Comparison of ENCODE assay signal across 7 cellular contexts in the genomic region with DNA sequence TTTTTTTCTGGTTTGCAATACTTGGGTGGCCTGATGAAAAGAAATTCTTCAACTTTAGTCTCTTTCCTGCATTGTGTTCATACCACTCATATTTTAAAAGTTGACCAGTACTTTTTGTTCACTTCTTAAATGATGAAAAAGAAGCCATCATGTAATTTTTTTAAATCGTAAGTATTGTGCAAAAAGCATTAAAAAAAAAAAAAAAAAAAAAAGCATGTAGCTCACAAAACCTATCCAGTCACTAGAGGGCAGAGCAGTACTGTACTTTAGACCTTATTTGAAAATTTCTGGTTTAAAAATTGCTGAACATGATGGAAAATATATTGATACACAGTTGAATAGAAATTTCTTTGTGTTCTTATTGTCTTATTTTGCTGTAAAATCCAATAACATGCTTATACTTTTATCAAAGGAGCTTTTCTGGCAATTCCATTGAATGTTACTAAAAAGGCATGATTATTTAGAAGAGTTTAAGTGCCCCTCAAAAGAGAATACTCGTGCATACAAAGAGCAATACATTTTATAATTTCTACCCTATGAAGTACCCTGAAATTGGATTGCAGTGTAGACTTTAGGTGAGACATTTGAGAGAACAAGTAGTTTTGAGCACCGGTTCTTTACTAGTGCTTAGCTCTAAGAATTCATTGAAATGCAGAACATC.
DNase-seq lines count a peak whose midpoint lies in the region; ATAC-seq, FAIRE-seq and TF ChIP-seq lines count a peak whose summit lies in the region.

No MANE protein-coding gene starts in this region.

- H3K9me3 Mint-ChIP-seq in mesothelial cell of epicardium = no peaks in the 10 kb centered on the region

- no peaks in the 10 kb centered on the region for H4K20me1 ChIP-seq in GM12878 (ENCODE audit: control insufficient read depth, insufficient read depth)

- TF ChIP-seq CTCF in GM12865 (IDR thresholded peaks at IDR 0.05; ENCODE audit: insufficient read depth, low read depth, low read length, missing control alignments) = peak; percentile 41
- peak; percentile 49 to 61 (median 57); a peak in 5 of 6 replicates for TF ChIP-seq CTCF in GM12878 (IDR thresholded peaks at IDR 0.05 in 2 of 3, conservative IDR thresholded peaks at IDR 0.05 in 1 of 3; ENCODE audit: control insufficient read depth in 2 of 3, extremely low read depth in 1 of 3, insufficient read depth in 1 of 3, low read depth in 3 of 3, low read length in 3 of 3)
- peak; percentile 68 for TF ChIP-seq CTCF in mesothelial cell of epicardium (IDR thresholded peaks at IDR 0.05; ENCODE audit: unreplicated experiment)

- H3K27ac Mint-ChIP-seq in mesothelial cell of epicardium = no peak overlapping the region

- CTCF ChIA-PET in GM12878 (lab: Yijun Ruan, JAX) = interaction anchor here (0.6 to 10.5 kb wide), 52 partner anchors 8 to 1008 kb away, joined by 3 to 212 read pairs (median 4); no protein-coding TSS in a partner anchor

- peak; percentile 66 for TF ChIP-seq RAD21 in GM12878 (IDR thresholded peaks at IDR 0.05; ENCODE audit: insufficient read depth, low read depth, low read length)

- H3K36me3 Mint-ChIP-seq in mesothelial cell of epicardium = no peaks in the 10 kb centered on the region

- intact Hi-C loops in GM12878 (cut with micrococcal nuclease; ENCODE audit: unreplicated experiment) = loop anchor here (2.0 kb wide), 2 partner anchors 80 to 86 kb away; no protein-coding TSS in a partner anchor

- peaks cover 26% of the 10 kb centered on the region for H3K4me1 Mint-ChIP-seq in mesothelial cell of epicardium

- no peak overlapping the region for H3K27ac ChIP-seq in GM12878 (ENCODE audit: control insufficient read depth, insufficient read depth)

- H3K36me3 ChIP-seq in GM12878 (ENCODE audit: control insufficient read depth in 2 of 2, insufficient read depth in 2 of 2, low read length in 1 of 2) = no peaks in the 10 kb centered on the region; a peak in 1 of 4 replicates

- 98% methylated on average over 2 of the region's 3 CpGs for WGBS in GM12878 (ENCODE audit: insufficient coverage, insufficient replicate concordance, low lambda C conversion rate, missing lambda C conversion rate)

- no peak overlapping the region for H2AFZ ChIP-seq in GM12878 (ENCODE audit: control insufficient read depth, low read depth, low read length)

- POLR2A ChIA-PET in GM12878 (lab: Charles Lee) = interaction anchor here (0.7 to 1.1 kb wide), 3 partner anchors 17 to 57 kb away, joined by 3 to 5 read pairs (median 3); no protein-coding TSS in a partner anchor

- SMC1A ChIA-PET in GM12878 (lab: Charles Lee; ENCODE audit: uncharacterized antibody, unreplicated experiment) = interaction anchor here (0.8 to 10.2 kb wide), 31 partner anchors 8 to 745 kb away, joined by 3 to 115 read pairs (median 5); no protein-coding TSS in a partner anchor

- no TSS peak for BruUV-seq in GM12878 (replicated peaks; lab: Mats Ljungman, UMichigan)

- no peak overlapping the region for H3K4me3 Mint-ChIP-seq in mesothelial cell of epicardium

- H3K9me3 ChIP-seq in GM12878 (replicated peaks; ENCODE audit: control insufficient read depth, insufficient read depth, low read length) = no peaks in the 10 kb centered on the region

- no peak for FAIRE-seq in GM12878 (lab: Jason Lieb, UNC)

- no peak overlapping the region for H3K4me2 ChIP-seq in GM12878 (ENCODE audit: control insufficient read depth, insufficient read depth)

- no peak for TF ChIP-seq POLR2A in GM12878 (IDR thresholded peaks at IDR 0.05; ENCODE audit: low read depth, low read length)

- no peak for TF ChIP-seq EP300 in GM12878 (IDR thresholded peaks at IDR 0.05; ENCODE audit: borderline replicate concordance in 1 of 2, control insufficient read depth in 1 of 2, low read depth in 2 of 2, low read length in 2 of 2)

- no peaks in the 10 kb centered on the region for H3K79me2 ChIP-seq in GM12878 (ENCODE audit: control insufficient read depth, insufficient read depth, low read length)

- peaks cover 13% of the 10 kb centered on the region for H3K4me1 ChIP-seq in GM12878 (ENCODE audit: control insufficient read depth, insufficient read depth, low read length)

- DNase-seq in GM12865 (ENCODE audit: low read depth) (peak; percentile 47), NCI-H1694 (lab: John Stamatoyannopoulos, UW) (peak; percentile 30), GM12878 (ENCODE audit: low read depth, low spot score) (no peak), mesothelial cell of epicardium (ENCODE audit: low spot score in 2 of 2, unreplicated experiment in 2 of 2) (no peak), NCI-H187 (lab: John Stamatoyannopoulos, UW) (no peak)
- no peak for DNase-seq in effector CD8-positive, alpha-beta T cell (lab: John Stamatoyannopoulos, UW)

- RAD21 ChIA-PET in GM12878 (lab: Charles Lee; ENCODE audit: unreplicated experiment) = interaction anchor here (0.6 to 5.6 kb wide), 27 partner anchors 10 to 239 kb away, joined by 3 to 49 read pairs (median 4); no protein-coding TSS in a partner anchor

- peak; percentile 61 for ATAC-seq in GM12878
- ATAC-seq in HG03095 (IDR thresholded peaks at IDR 0.05; ENCODE audit: unreplicated experiment) = no peak

- H3K27me3 ChIP-seq in GM12878 (replicated peaks in 1 of 2; ENCODE audit: control insufficient read depth in 2 of 2, insufficient read depth in 2 of 2, low read length in 1 of 2) = no peaks in the 10 kb centered on the region

- H3K9ac ChIP-seq in GM12878 (ENCODE audit: control insufficient read depth, insufficient read depth, low read length) = no peak overlapping the region

- in situ Hi-C loops in GM12878 (cut with MboI) = no loop called here

- no peak overlapping the region for H3K4me3 ChIP-seq in GM12865 (ENCODE audit: low read depth, low read length)
- H3K4me3 ChIP-seq in GM12878 = no peak overlapping the region

- H3K27me3 Mint-ChIP-seq in mesothelial cell of epicardium (ENCODE audit: low read depth) = no peaks in the 10 kb centered on the region

TF ChIP-seq in GM12878, 131 proteins besides CTCF, POLR2A, EP300 and RAD21:
- TF ChIP-seq ZNF384 (IDR thresholded peaks at IDR 0.05; ENCODE audit: borderline replicate concordance, low read depth, low read length) (peak; percentile 98), TCF3 (IDR thresholded peaks at IDR 0.05; ENCODE audit: borderline replicate concordance, insufficient read depth, low read depth, low read length) (no peak), NR2C2 (IDR thresholded peaks at IDR 0.05; ENCODE audit: borderline replicate concordance, control insufficient read depth, insufficient read length, low read depth) (no peak), SMC3 (IDR thresholded peaks at IDR 0.05; ENCODE audit: borderline replicate concordance, low read length) (peak; percentile 53; the same call in 1 of the 2 replicates)
- TF ChIP-seq, protein P1, sequence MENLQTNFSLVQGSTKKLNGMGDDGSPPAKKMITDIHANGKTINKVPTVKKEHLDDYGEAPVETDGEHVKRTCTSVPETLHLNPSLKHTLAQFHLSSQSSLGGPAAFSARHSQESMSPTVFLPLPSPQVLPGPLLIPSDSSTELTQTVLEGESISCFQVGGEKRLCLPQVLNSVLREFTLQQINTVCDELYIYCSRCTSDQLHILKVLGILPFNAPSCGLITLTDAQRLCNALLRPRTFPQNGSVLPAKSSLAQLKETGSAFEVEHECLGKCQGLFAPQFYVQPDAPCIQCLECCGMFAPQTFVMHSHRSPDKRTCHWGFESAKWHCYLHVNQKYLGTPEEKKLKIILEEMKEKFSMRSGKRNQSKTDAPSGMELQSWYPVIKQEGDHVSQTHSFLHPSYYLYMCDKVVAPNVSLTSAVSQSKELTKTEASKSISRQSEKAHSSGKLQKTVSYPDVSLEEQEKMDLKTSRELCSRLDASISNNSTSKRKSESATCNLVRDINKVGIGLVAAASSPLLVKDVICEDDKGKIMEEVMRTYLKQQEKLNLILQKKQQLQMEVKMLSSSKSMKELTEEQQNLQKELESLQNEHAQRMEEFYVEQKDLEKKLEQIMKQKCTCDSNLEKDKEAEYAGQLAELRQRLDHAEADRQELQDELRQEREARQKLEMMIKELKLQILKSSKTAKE (IDR thresholded peaks at IDR 0.05; ENCODE audit: low read depth, poor library complexity, severe bottlenecking) = no peak

Comparison
In these comparisons a context has a peak if more than half of its experiments do, and no peak if none do; other contexts are left out.
1. DNase-seq: peak in GM12865 (single experiment) and NCI-H1694 (single experiment); none in GM12878 (single experiment), mesothelial cell of epicardium (0 of 2), effector CD8-positive, alpha-beta T cell (single experiment) and NCI-H187 (0 of 2).
2. Peak in every context shown above with its lines, with median percentiles within 50 percentile points of each other: CTCF ChIP-seq.